20 cellular contexts compared by ENCODE assay signal in genomic region chr12:119730381-119730780, GRCh38.
"Had no signal": no experiment of that assay in that cellular context is flagged by ENCODE, and none has a peak within 500 bp of the region (broad histone marks: within the 10 kb centered on the region; RNA-seq: fewer than 3 reads in every experiment).

No MANE protein-coding gene starts in this region.

- H3K27ac ChIP-seq: HL-60, RWPE1 had no signal

- H3K9me2 ChIP-seq: SK-N-SH had no signal

- H3K9ac ChIP-seq: SK-N-SH had no signal

- H3K9me3 ChIP-seq: SK-N-SH had no signal

- DNase-seq: KBM-7, NCI-H1092, NCI-H1105 treated with DMSO at 0.1 percent for 48 hours, NCI-H1417 treated with DMSO at 0.1 percent for 48 hours, NCI-H146, NCI-H1694 treated with DMSO at 0.1 percent for 48 hours, NCI-H1930, NCI-H2081, NCI-H2107, NCI-H226, NCI-H446, NCI-H510A, NCI-H524 treated with DMSO at 0.1 percent for 48 hours, NCI-H69, NCI-H774, SHP77, SK-N-SH, SW 1271 had no signal

- H3K4me2 ChIP-seq: SK-N-SH had no signal
